1 cellular context compared by ENCODE assay signal in the genomic region with DNA sequence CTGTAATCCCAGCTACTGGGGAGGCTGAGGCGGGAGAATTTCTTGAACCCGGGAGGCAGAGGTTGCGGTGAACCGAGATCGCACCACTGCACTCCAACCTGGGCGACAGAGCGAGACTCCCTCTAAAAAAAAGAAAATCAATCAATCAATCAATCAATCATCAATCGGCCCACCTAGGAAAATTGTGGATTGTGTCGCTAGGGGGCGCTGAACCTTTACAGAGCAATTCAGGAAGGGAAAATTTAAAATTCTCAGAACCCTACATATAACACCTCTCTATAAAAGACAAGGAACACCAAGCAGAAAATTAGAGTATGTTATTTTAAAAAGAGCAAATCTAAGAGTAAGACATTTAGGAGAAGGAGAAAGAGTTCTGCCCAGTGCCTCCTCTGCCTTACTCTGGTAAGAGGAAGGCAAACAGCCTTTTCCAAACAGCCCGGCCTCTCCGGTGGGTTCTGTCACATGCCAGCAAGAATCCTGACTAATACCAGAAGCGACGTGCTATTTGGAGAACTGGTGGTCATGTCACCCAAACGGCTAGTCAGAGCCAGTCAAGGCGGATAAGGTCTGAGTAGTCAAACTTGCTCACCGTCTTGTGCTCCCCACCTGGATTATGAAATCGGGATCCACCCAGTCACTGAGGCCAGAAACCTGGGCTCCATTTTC.
TF ChIP-seq lines count a peak whose summit lies in the region.

No MANE protein-coding gene starts in this region.

TF ChIP-seq in endothelial cell of umbilical vein, 7 proteins besides CTCF, POLR2A, EP300 and RAD21:
- no peak for TF ChIP-seq FOS (IDR thresholded peaks at IDR 0.05; ENCODE audit: borderline replicate concordance, insufficient read depth, low read length)
- TF ChIP-seq JUN (IDR thresholded peaks at IDR 0.05; ENCODE audit: borderline replicate concordance, insufficient read depth, insufficient read length, low read depth), result no peak
- TF ChIP-seq POLR2AphosphoS5 (IDR thresholded peaks at IDR 0.05; ENCODE audit: insufficient read depth, low read depth, low read length), result no peak
- no peak for TF ChIP-seq MYC (IDR thresholded peaks at IDR 0.05; ENCODE audit: low read depth, low read length)
- no peak for TF ChIP-seq EZH2 (IDR thresholded peaks at IDR 0.05; ENCODE audit: borderline replicate concordance, low read depth, low read length, severe bottlenecking)
- no peak for TF ChIP-seq GATA2 (IDR thresholded peaks at IDR 0.05; ENCODE audit: insufficient read depth, insufficient read length, low read depth, low read length)
- TF ChIP-seq, protein P1, sequence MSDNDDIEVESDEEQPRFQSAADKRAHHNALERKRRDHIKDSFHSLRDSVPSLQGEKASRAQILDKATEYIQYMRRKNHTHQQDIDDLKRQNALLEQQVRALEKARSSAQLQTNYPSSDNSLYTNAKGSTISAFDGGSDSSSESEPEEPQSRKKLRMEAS (IDR thresholded peaks at IDR 0.05; ENCODE audit: insufficient read depth, insufficient read length), result no peak
TF ChIP-seq in endothelial cell of umbilical vein: peak in this region for 0.
